Comparison of ENCODE assay signal across 1 cellular context in the genomic region with DNA sequence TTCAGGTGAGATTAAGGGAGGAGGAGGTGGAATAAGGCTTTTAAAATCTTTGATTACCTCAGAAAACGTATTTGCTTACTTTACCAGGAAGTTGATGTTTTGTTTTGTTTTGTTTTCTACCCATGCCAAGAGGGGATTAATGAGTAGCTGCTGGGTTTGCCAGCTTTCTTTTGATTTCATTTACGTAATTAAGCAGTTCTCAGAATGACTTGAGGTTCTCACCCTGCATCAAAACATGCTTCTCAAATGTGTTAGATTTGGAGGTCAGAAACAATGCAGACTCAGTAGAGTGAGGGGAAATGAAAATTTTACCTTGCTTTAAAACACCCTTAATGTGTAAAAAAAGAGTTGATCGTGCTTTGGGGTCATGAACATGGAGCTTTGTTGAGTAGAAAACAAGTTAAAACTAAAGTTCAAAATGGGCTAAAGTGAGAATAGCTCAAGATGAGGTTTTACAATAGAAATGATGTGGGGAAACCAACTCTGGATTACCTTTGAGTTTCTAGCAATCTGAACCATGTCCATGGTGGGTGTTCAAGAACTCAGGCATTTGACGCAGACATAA.
TF ChIP-seq lines count a peak whose summit lies in the region.

No MANE protein-coding gene starts in this region.

TF ChIP-seq in GM12878, 131 proteins besides CTCF, POLR2A, EP300 and RAD21 (continues in another document):
- TF ChIP-seq CHD4 (IDR thresholded peaks at IDR 0.05) (no peak), CBX5 (IDR thresholded peaks at IDR 0.05; ENCODE audit: low read depth) (no peak), LARP7 (IDR thresholded peaks at IDR 0.05) (no peak), USF2 (IDR thresholded peaks at IDR 0.05; ENCODE audit: borderline replicate concordance, low read depth, low read length) (no peak), POLR2AphosphoS2 (IDR thresholded peaks at IDR 0.05; ENCODE audit: low read depth, low read length) (no peak), ATF7 (IDR thresholded peaks at IDR 0.05; ENCODE audit: low read depth) (peak; percentile 92), CHD1 (IDR thresholded peaks at IDR 0.05; ENCODE audit: low read depth, low read length) (no peak), E2F8 (IDR thresholded peaks at IDR 0.05; ENCODE audit: low read depth, partially characterized antibody) (peak; percentile 25), PAX8 (IDR thresholded peaks at IDR 0.05) (no peak), YBX1 (IDR thresholded peaks at IDR 0.05) (no peak), ZNF384 (IDR thresholded peaks at IDR 0.05; ENCODE audit: borderline replicate concordance, low read depth, low read length) (peak; percentile 60; the same call in 1 of the 2 replicates), ESRRA (IDR thresholded peaks at IDR 0.05; ENCODE audit: low read length) (no peak), CHD2 (IDR thresholded peaks at IDR 0.05; ENCODE audit: borderline replicate concordance, low read depth, low read length) (peak; percentile 56; the same call in 1 of the 2 replicates), ZSCAN29 (IDR thresholded peaks at IDR 0.05) (no peak), ZNF592 (IDR thresholded peaks at IDR 0.05) (peak; percentile 95), TCF3 (IDR thresholded peaks at IDR 0.05; ENCODE audit: borderline replicate concordance, insufficient read depth, low read depth, low read length) (no peak), BMI1 (IDR thresholded peaks at IDR 0.05; ENCODE audit: borderline replicate concordance) (peak; percentile 87), RFX5 (IDR thresholded peaks at IDR 0.05; ENCODE audit: low read depth, low read length) (no peak), RELA (IDR thresholded peaks at IDR 0.05; ENCODE audit: borderline replicate concordance, partially characterized antibody) (peak; percentile 23), NR2C2 (IDR thresholded peaks at IDR 0.05; ENCODE audit: borderline replicate concordance, control insufficient read depth, insufficient read length, low read depth) (no peak), CBX3 (IDR thresholded peaks at IDR 0.05; ENCODE audit: borderline replicate concordance, low read depth) (no peak), ZNF217 (IDR thresholded peaks at IDR 0.05) (peak; percentile 64), STAT3 (IDR thresholded peaks at IDR 0.05; ENCODE audit: low read depth, low read length) (no peak; the same call in 1 of the 2 replicates), SKIL (IDR thresholded peaks at IDR 0.05; ENCODE audit: low read depth, poor library complexity, severe bottlenecking) (peak; percentile 92), BCL11A (IDR thresholded peaks at IDR 0.05; ENCODE audit: low read depth, low read length) (peak; percentile 89), PAX5 (IDR thresholded peaks at IDR 0.05; ENCODE audit: borderline replicate concordance, low read depth, low read length) (no peak), NRF1 (conservative IDR thresholded peaks at IDR 0.05; ENCODE audit: low read depth, low read length) (no peak), JUNB (IDR thresholded peaks at IDR 0.05) (peak; percentile 85), IRF4 (IDR thresholded peaks at IDR 0.05; ENCODE audit: low read depth, low read length) (peak; percentile 59; the same call in 1 of the 2 replicates), NR2C1 (IDR thresholded peaks at IDR 0.05) (no peak), IKZF1 (conservative IDR thresholded peaks at IDR 0.05) (peak; percentile 79), KLF5 (IDR thresholded peaks at IDR 0.05; ENCODE audit: partially characterized antibody) (peak; percentile 38), RUNX3 (IDR thresholded peaks at IDR 0.05; ENCODE audit: low read length) (no peak), TARDBP (IDR thresholded peaks at IDR 0.05; ENCODE audit: borderline replicate concordance) (no peak), CEBPB (IDR thresholded peaks at IDR 0.05; ENCODE audit: borderline replicate concordance in 1 of 2, low read depth in 2 of 2, low read length in 2 of 2) (no peak), POU2F2 (IDR thresholded peaks at IDR 0.05; ENCODE audit: borderline replicate concordance, low read depth, low read length) (peak; percentile 9; the same call in 1 of the 3 replicates), REST (IDR thresholded peaks at IDR 0.05; ENCODE audit: low read depth, low read length) (no peak), JUND (IDR thresholded peaks at IDR 0.05; ENCODE audit: low read depth, low read length) (peak; percentile 75), ZZZ3 (IDR thresholded peaks at IDR 0.05; ENCODE audit: control insufficient read depth, insufficient read length, low read depth) (no peak), FOXK2 (IDR thresholded peaks at IDR 0.05) (peak; percentile 43; the same call in 1 of the 2 replicates), ZNF274 (IDR thresholded peaks at IDR 0.05; ENCODE audit: insufficient read depth, insufficient read length) (no peak), RBBP5 (conservative IDR thresholded peaks at IDR 0.05) (no peak), YY1 (IDR thresholded peaks at IDR 0.05; ENCODE audit: low read depth, low read length) (no peak), SP1 (IDR thresholded peaks at IDR 0.05; ENCODE audit: low read depth, low read length) (no peak), IKZF2 (IDR thresholded peaks at IDR 0.05) (peak; percentile 71 to 88; a peak in 3 of 4 replicates), SPI1 (IDR thresholded peaks at IDR 0.05; ENCODE audit: borderline replicate concordance, insufficient read depth, low read depth, low read length) (peak; percentile 37; the same call in 1 of the 2 replicates), PML (IDR thresholded peaks at IDR 0.05; ENCODE audit: low read length) (no peak)
- TF ChIP-seq, protein P1, sequence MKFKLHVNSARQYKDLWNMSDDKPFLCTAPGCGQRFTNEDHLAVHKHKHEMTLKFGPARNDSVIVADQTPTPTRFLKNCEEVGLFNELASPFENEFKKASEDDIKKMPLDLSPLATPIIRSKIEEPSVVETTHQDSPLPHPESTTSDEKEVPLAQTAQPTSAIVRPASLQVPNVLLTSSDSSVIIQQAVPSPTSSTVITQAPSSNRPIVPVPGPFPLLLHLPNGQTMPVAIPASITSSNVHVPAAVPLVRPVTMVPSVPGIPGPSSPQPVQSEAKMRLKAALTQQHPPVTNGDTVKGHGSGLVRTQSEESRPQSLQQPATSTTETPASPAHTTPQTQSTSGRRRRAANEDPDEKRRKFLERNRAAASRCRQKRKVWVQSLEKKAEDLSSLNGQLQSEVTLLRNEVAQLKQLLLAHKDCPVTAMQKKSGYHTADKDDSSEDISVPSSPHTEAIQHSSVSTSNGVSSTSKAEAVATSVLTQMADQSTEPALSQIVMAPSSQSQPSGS (IDR thresholded peaks at IDR 0.05; ENCODE audit: low read length): no peak
- TF ChIP-seq, protein P2, sequence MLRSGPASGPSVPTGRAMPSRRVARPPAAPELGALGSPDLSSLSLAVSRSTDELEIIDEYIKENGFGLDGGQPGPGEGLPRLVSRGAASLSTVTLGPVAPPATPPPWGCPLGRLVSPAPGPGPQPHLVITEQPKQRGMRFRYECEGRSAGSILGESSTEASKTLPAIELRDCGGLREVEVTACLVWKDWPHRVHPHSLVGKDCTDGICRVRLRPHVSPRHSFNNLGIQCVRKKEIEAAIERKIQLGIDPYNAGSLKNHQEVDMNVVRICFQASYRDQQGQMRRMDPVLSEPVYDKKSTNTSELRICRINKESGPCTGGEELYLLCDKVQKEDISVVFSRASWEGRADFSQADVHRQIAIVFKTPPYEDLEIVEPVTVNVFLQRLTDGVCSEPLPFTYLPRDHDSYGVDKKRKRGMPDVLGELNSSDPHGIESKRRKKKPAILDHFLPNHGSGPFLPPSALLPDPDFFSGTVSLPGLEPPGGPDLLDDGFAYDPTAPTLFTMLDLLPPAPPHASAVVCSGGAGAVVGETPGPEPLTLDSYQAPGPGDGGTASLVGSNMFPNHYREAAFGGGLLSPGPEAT (IDR thresholded peaks at IDR 0.05; ENCODE audit: low read depth): peak; percentile 85
